In genomic region chr3:193637831-193638230, GRCh38 we compare ENCODE assay signal across 22 cellular contexts.
"Had no signal": no experiment of that assay in that cellular context is flagged by ENCODE, and none has a peak within 500 bp of the region (broad histone marks: within the 10 kb centered on the region; RNA-seq: fewer than 3 reads in every experiment).

No MANE protein-coding gene starts in this region.

- H3K27me3 ChIP-seq: dorsolateral prefrontal cortex, gastroesophageal sphincter, neutrophil, stomach, transverse colon had no signal

- DNase-seq: cortex of kidney; dorsolateral prefrontal cortex; effector CD8-positive, alpha-beta T cell; foreskin fibroblast; glutamatergic neuron; left colon; left ventricle myocardium superior; mucosa of descending colon; naive thymus-derived CD8-positive, alpha-beta T cell; psoas muscle; small intestine; stimulated activated CD4-positive, alpha-beta T cell treated with anti-CD3 and anti-CD28 coated beads, Interleukin-12 subunit alpha, Interleukin-12 subunit beta, amount 100 ng/mL, for 4 hours; stimulated activated naive CD4-positive, alpha-beta T cell; stomach; substantia nigra; transverse colon had no signal

- H3K27ac ChIP-seq: dorsolateral prefrontal cortex, gastroesophageal sphincter, neutrophil, psoas muscle, stomach, thoracic aorta, transverse colon had no signal

- ATAC-seq: esophagus mucosa; gastroesophageal sphincter; left colon; left ventricle myocardium superior; mucosa of descending colon; naive thymus-derived CD8-positive, alpha-beta T cell; psoas muscle; sciatic nerve had no signal

- H3K9me3 ChIP-seq: gastroesophageal sphincter, mucosa of descending colon, neutrophil, psoas muscle, stomach, thoracic aorta, transverse colon had no signal

- H3K4me1 ChIP-seq: gastroesophageal sphincter, psoas muscle, stomach, transverse colon had no signal

- H3K4me3 ChIP-seq: dorsolateral prefrontal cortex, gastroesophageal sphincter, lung, mucosa of descending colon, psoas muscle, stomach, thoracic aorta, transverse colon had no signal
